1 cellular context compared by ENCODE assay signal in genomic region chr10:22727112-22727511, GRCh38.
TF ChIP-seq lines count a peak whose summit lies in the region.

No MANE protein-coding gene starts in this region.

TF ChIP-seq in GM23338, 12 proteins besides CTCF, POLR2A, EP300 and RAD21 (continued from another document):
- TF ChIP-seq, protein P1, sequence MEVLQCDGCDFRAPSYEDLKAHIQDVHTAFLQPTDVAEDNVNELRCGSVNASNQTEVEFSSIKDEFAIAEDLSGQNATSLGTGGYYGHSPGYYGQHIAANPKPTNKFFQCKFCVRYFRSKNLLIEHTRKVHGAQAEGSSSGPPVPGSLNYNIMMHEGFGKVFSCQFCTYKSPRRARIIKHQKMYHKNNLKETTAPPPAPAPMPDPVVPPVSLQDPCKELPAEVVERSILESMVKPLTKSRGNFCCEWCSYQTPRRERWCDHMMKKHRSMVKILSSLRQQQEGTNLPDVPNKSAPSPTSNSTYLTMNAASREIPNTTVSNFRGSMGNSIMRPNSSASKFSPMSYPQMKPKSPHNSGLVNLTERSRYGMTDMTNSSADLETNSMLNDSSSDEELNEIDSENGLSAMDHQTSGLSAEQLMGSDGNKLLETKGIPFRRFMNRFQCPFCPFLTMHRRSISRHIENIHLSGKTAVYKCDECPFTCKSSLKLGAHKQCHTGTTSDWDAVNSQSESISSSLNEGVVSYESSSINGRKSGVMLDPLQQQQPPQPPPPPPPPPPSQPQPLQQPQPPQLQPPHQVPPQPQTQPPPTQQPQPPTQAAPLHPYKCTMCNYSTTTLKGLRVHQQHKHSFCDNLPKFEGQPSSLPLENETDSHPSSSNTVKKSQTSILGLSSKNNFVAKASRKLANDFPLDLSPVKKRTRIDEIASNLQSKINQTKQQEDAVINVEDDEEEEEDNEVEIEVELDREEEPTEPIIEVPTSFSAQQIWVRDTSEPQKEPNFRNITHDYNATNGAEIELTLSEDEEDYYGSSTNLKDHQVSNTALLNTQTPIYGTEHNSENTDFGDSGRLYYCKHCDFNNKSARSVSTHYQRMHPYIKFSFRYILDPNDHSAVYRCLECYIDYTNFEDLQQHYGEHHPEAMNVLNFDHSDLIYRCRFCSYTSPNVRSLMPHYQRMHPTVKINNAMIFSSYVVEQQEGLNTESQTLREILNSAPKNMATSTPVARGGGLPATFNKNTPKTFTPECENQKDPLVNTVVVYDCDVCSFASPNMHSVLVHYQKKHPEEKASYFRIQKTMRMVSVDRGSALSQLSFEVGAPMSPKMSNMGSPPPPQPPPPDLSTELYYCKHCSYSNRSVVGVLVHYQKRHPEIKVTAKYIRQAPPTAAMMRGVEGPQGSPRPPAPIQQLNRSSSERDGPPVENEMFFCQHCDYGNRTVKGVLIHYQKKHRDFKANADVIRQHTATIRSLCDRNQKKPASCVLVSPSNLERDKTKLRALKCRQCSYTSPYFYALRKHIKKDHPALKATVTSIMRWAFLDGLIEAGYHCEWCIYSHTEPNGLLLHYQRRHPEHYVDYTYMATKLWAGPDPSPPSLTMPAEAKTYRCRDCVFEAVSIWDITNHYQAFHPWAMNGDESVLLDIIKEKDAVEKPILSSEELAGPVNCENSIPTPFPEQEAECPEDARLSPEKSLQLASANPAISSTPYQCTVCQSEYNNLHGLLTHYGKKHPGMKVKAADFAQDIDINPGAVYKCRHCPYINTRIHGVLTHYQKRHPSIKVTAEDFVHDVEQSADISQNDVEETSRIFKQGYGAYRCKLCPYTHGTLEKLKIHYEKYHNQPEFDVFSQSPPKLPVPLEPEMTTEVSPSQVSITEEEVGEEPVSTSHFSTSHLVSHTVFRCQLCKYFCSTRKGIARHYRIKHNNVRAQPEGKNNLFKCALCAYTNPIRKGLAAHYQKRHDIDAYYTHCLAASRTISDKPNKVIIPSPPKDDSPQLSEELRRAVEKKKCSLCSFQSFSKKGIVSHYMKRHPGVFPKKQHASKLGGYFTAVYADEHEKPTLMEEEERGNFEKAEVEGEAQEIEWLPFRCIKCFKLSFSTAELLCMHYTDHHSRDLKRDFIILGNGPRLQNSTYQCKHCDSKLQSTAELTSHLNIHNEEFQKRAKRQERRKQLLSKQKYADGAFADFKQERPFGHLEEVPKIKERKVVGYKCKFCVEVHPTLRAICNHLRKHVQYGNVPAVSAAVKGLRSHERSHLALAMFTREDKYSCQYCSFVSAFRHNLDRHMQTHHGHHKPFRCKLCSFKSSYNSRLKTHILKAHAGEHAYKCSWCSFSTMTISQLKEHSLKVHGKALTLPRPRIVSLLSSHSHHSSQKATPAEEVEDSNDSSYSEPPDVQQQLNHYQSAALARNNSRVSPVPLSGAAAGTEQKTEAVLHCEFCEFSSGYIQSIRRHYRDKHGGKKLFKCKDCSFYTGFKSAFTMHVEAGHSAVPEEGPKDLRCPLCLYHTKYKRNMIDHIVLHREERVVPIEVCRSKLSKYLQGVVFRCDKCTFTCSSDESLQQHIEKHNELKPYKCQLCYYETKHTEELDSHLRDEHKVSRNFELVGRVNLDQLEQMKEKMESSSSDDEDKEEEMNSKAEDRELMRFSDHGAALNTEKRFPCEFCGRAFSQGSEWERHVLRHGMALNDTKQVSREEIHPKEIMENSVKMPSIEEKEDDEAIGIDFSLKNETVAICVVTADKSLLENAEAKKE (CRISPR knock-in tag; IDR thresholded peaks at IDR 0.05): no peak
- TF ChIP-seq ZNF114 (CRISPR knock-in tag; IDR thresholded peaks at IDR 0.05): no peak
